In the genomic region with DNA sequence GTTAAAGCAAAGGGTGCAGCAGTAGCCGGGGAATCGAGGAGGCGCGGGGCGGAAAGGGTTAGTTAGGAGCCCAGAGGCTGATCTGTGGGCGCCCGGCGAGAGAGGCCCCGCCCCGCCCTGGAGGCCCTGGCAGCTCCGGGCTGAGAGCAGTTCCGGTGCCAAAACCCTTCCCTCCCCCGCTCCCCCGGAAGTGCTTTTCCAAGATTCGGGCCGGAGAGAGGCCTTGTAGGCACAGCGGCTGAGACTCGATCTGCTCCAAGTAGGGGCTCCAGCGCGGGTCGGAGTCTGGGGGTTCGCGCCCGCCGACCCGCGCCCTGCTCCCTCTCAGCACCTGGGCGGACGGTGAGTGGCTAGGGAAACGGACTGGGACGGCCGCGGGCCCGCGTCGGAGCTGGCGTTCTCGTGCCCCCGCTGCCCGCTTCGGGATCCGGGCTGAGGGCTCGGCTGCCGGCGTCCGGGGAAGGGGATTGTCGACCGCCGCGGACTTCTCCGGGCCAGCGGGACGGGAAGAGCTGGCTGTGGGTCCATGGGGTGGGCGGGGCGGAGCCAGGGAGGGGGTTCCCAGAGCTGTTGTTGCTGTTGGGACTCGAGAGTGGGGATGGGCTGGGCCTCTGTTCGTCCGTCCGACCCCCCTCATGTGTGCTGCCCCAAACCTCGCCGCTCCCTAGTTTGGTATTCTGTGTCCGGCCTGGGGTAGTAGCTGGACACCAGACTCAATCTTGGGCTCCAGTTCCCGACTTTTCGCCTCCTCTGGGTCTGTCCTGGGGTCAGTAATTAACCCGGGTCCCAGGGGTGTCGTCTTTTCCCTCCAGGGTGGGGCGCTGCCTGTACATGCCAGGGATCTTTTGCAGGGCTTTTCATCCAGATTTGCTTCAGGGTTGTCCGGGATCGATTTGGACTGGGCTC, we compare ENCODE assay signal across 9 cellular contexts. TPM values are rescaled to one million over a fixed set of nuclear protein-coding genes. Genes with fewer than 3 reads are reported as not detected.
DNase-seq lines count a peak whose midpoint lies in the region; ATAC-seq, FAIRE-seq and TF ChIP-seq lines count a peak whose summit lies in the region.
"Had no signal": no experiment of that assay in that cellular context is flagged by ENCODE, and none has a peak within 500 bp of the region (broad histone marks: within the 10 kb centered on the region; RNA-seq: fewer than 3 reads in every experiment).

A gene with protein sequence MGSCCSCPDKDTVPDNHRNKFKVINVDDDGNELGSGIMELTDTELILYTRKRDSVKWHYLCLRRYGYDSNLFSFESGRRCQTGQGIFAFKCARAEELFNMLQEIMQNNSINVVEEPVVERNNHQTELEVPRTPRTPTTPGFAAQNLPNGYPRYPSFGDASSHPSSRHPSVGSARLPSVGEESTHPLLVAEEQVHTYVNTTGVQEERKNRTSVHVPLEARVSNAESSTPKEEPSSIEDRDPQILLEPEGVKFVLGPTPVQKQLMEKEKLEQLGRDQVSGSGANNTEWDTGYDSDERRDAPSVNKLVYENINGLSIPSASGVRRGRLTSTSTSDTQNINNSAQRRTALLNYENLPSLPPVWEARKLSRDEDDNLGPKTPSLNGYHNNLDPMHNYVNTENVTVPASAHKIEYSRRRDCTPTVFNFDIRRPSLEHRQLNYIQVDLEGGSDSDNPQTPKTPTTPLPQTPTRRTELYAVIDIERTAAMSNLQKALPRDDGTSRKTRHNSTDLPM (plus strand): TSS at position 200 of the 906 bp plus-strand sequence. CDS start 98,643 bp downstream, outside the sequence.

- peaks cover 4% of the 10 kb centered on the region for H3K36me3 Mint-ChIP-seq in central memory CD8-positive, alpha-beta T cell (ENCODE audit: insufficient read depth)

- H3K4me1 Mint-ChIP-seq in central memory CD8-positive, alpha-beta T cell = peaks cover 46% of the 10 kb centered on the region

- H3K9me3 Mint-ChIP-seq in central memory CD8-positive, alpha-beta T cell = no peaks in the 10 kb centered on the region

- H3K27me3 ChIP-seq in keratinocyte (ENCODE audit: control insufficient read depth, extremely low read depth, insufficient read depth, low read length) = no peaks in the 10 kb centered on the region

- no peaks in the 10 kb centered on the region for H4K20me1 ChIP-seq in keratinocyte (ENCODE audit: control insufficient read depth, extremely low read depth, insufficient read depth, low read length)

- H3K9me1 ChIP-seq in keratinocyte (ENCODE audit: control insufficient read depth, extremely low read depth, insufficient read depth, low read length) = peaks cover 2% of the 10 kb centered on the region

- no peaks in the 10 kb centered on the region for H3K9me3 ChIP-seq in keratinocyte (ENCODE audit: control insufficient read depth, low read depth, low read length)

- no peaks in the 10 kb centered on the region for H3K27me3 Mint-ChIP-seq in central memory CD8-positive, alpha-beta T cell

- H3K79me2 ChIP-seq in keratinocyte (ENCODE audit: control insufficient read depth, insufficient read depth, low read length) = peaks cover 51% of the 10 kb centered on the region

- peaks cover 25% of the 10 kb centered on the region for H3K4me1 ChIP-seq in keratinocyte (ENCODE audit: control insufficient read depth, extremely low read depth, insufficient read depth, low read length)

- peak within 1 kb of the TSS; percentile 91 for H3K4me2 ChIP-seq in keratinocyte (ENCODE audit: control insufficient read depth, extremely low read depth, insufficient read depth, low read depth, low read length)

- no peak for FAIRE-seq in keratinocyte (lab: Jason Lieb, UNC)
- FAIRE-seq: islet of Langerhans had no signal

- H3K4me3 Mint-ChIP-seq in central memory CD8-positive, alpha-beta T cell = peak within 1 kb of the TSS; percentile 97

- dilution Hi-C loops in keratinocyte (cut with MboI; ENCODE audit: extremely low pct_ligation_motif_present, low sequenced_read_pairs) = no loop called here

- peak within 1 kb of the TSS; percentile 91 for H3K27ac Mint-ChIP-seq in central memory CD8-positive, alpha-beta T cell (ENCODE audit: low read depth)

- TF ChIP-seq CTCF in AG09319 (IDR thresholded peaks at IDR 0.05; ENCODE audit: low read depth, low read length) = peak; percentile 41
- peak; percentile 24 to 59 (median 47) for TF ChIP-seq CTCF in keratinocyte (optimal IDR thresholded peaks at IDR 0.05 in 1 of 3, IDR thresholded peaks at IDR 0.05 in 1 of 3, conservative IDR thresholded peaks at IDR 0.05 in 1 of 3; ENCODE audit: extremely low read depth in 1 of 3, insufficient read depth in 2 of 3, low read length in 3 of 3)

- H2AFZ ChIP-seq in keratinocyte (ENCODE audit: control insufficient read depth, low read length) = peak within 1 kb of the TSS; percentile 94

- peak within 1 kb of the TSS; percentile 95 for H3K9ac ChIP-seq in keratinocyte (ENCODE audit: control insufficient read depth, extremely low read depth, insufficient read depth, low read length)

- ATAC-seq in HG03196 (IDR thresholded peaks at IDR 0.05; ENCODE audit: unreplicated experiment) = peak; percentile 96
- peak; percentile 98 for ATAC-seq in central memory CD8-positive, alpha-beta T cell (replicated peaks; ENCODE audit: extremely low read depth, poor library complexity, severe bottlenecking)

- H3K27ac ChIP-seq in keratinocyte (ENCODE audit: control insufficient read depth, insufficient read depth, low read length) = peak within 1 kb of the TSS; percentile 92

- DNase-seq in AG09319 (ENCODE audit: extremely low read depth, low read depth) (peak; percentile 79), NCI-H226 (peak; percentile 93), keratinocyte (ENCODE audit: low read depth, low spot score) (peak; percentile 21)
- peak; percentile 59 to 75 (median 70) for DNase-seq in activated CD4-positive, CD25-positive, alpha-beta regulatory T cell (lab: John Stamatoyannopoulos, UW)
- peak; percentile 66 to 69 for DNase-seq in central memory CD8-positive, alpha-beta T cell (ENCODE audit: low spot score in 2 of 2)
- DNase-seq in stimulated activated CD4-positive, alpha-beta T cell treated with anti-CD3 and anti-CD28 coated beads, Interleukin-15, amount 100 ng/mL, for 1 hour (ENCODE audit: low read depth in 1 of 2, low spot score in 1 of 2) = peak; percentile 59 to 77

- no peaks in the 10 kb centered on the region for H3K36me3 ChIP-seq in keratinocyte (ENCODE audit: control insufficient read depth in 2 of 2, extremely low read depth in 1 of 2, insufficient read depth in 2 of 2, low read length in 2 of 2)

- peak within 1 kb of the TSS; percentile 88 to 96 (median 92) for H3K4me3 ChIP-seq in keratinocyte (ENCODE audit: control insufficient read depth in 2 of 3, extremely low read depth in 1 of 3, insufficient read depth in 2 of 3, low read depth in 1 of 3, low read length in 3 of 3)

- peak; percentile 83 for TF ChIP-seq POLR2A in GM18951 (IDR thresholded peaks at IDR 0.05; ENCODE audit: extremely low read depth, insufficient read depth, insufficient read length)

- in situ Hi-C loops in GM18951 (cut with MboI; ENCODE audit: low sequenced_read_pairs, unreplicated experiment) = no loop called here

RNA-seq across cellular contexts. Expression of the gene that starts here (rescaled TPM):
- polyA plus RNA-seq in keratinocyte = 23.1 to 28.6 TPM (median 24.3 TPM) in 3 replicates
- 6.6 TPM for polyA plus RNA-seq in keratinocyte (2011; ENCODE audit: low read depth)
- polyA plus RNA-seq in keratinocyte (2011; cell fraction: cytosol; rRNA removed) = 13.5 and 27.7 TPM in 2 replicates
- 21.5 and 25.6 TPM in 2 replicates for polyA plus RNA-seq in keratinocyte (2011; cell fraction: nucleus; rRNA removed)
- 7.7 and 18.0 TPM in 2 replicates for polyA plus RNA-seq in keratinocyte (2012; ENCODE audit: low replicate concordance)
- polyA minus RNA-seq in keratinocyte = 12.1 to 62.0 TPM (median 44.3 TPM) in 3 replicates
- 46.0 TPM for polyA minus RNA-seq in keratinocyte (2011; cell fraction: cytosol; rRNA and poly(A)+ RNA removed)
- polyA minus RNA-seq in keratinocyte (2011; cell fraction: nucleus; rRNA and poly(A)+ RNA removed) = 42.3 and 58.3 TPM in 2 replicates

Comparison
In these comparisons a context has a peak if more than half of its experiments do, and no peak if none do; other contexts are left out.
1. Peak in every context shown above with its lines: DNase-seq, ATAC-seq, H3K4me3 ChIP-seq and H3K27ac ChIP-seq.
2. DNase-seq: peak in every context shown above with its lines; median percentile 93 in NCI-H226; 79 in AG09319; 70 in activated CD4-positive, CD25-positive, alpha-beta regulatory T cell; 68 in stimulated activated CD4-positive, alpha-beta T cell treated with anti-CD3 and anti-CD28 coated beads, Interleukin-15, amount 100 ng/mL, for 1 hour; 68 in central memory CD8-positive, alpha-beta T cell; 21 in keratinocyte.